In genomic region chr18:72692086-72692485, GRCh38 we compare ENCODE assay signal across 13 cellular contexts.
A peak's percentile ranks its signal among the peaks of the same experiment; 100 is the strongest.
DNase-seq lines count a peak whose midpoint lies in the region; ATAC-seq lines count a peak whose summit lies in the region.
"Had no signal": no experiment of that assay in that cellular context is flagged by ENCODE, and none has a peak within 500 bp of the region (broad histone marks: within the 10 kb centered on the region; RNA-seq: fewer than 3 reads in every experiment).

No MANE protein-coding gene starts in this region.

- peak; percentile 76 for DNase-seq in NCI-H1105 (lab: John Stamatoyannopoulos, UW)
- DNase-seq in SHP77 (lab: John Stamatoyannopoulos, UW) = peak; percentile 65 to 79
- DNase-seq in iPS-NIHi11 (ENCODE audit: low spot score) = peak; percentile 68
- no peak for DNase-seq in GM19240 (ENCODE audit: insufficient read length, low spot score)
- DNase-seq in NCI-H187 treated with DMSO at 0.1 percent for 48 hours (lab: John Stamatoyannopoulos, UW) = no peak
- DNase-seq: activated CD4-positive, alpha-beta memory T cell treated with anti-CD3 and anti-CD28 coated beads, Interleukin-2, amount 10 ng/mL, durations not matched to agents 7 days and 5 days; DMS79; effector CD4-positive, alpha-beta T cell; stimulated activated CD4-positive, alpha-beta T cell treated with anti-CD3 and anti-CD28 coated beads, Interleukin-4, amount 100 ng/mL, for 1 hour; substantia nigra had no signal

- no peaks in the 10 kb centered on the region for H3K36me3 ChIP-seq in subcutaneous abdominal adipose tissue (ENCODE audit: control insufficient read depth in 5 of 5, insufficient read depth in 5 of 5, low read length in 5 of 5)

- H3K4me3 ChIP-seq in subcutaneous abdominal adipose tissue (ENCODE audit: low read depth in 1 of 5, low read length in 5 of 5) = peak overlapping the region in 3 of 5 donors; percentile 39 to 45 (median 41)

- no peaks in the 10 kb centered on the region for H3K27me3 ChIP-seq in subcutaneous abdominal adipose tissue (ENCODE audit: control insufficient read depth in 5 of 5, insufficient read depth in 4 of 5, low read length in 5 of 5)

- H3K9me3 ChIP-seq in subcutaneous abdominal adipose tissue (ENCODE audit: control insufficient read depth in 5 of 5, low read length in 5 of 5) = no peaks in the 10 kb centered on the region

- no peak for ATAC-seq in GM21390 (IDR thresholded peaks at IDR 0.05; ENCODE audit: unreplicated experiment)
- no peak for ATAC-seq in GM19395 (IDR thresholded peaks at IDR 0.05; ENCODE audit: unreplicated experiment)

- H3K4me1 ChIP-seq in subcutaneous abdominal adipose tissue (ENCODE audit: control insufficient read depth in 5 of 5, insufficient read depth in 5 of 5, low read length in 5 of 5) = peaks cover 0 to 10% (median 7%) of the 10 kb centered on the region in 5 donors

- no peak overlapping the region for H3K27ac ChIP-seq in subcutaneous abdominal adipose tissue (ENCODE audit: low read depth, low read length)

- H3K9ac ChIP-seq in subcutaneous abdominal adipose tissue (ENCODE audit: low read length in 5 of 5) = no peak overlapping the region

Comparison
In these comparisons a context has a peak if more than half of its experiments do, and no peak if none do; other contexts are left out.
1. DNase-seq: peak in NCI-H1105 (single experiment), SHP77 (2 of 2) and iPS-NIHi11 (single experiment); none in GM19240 (single experiment) and NCI-H187 treated with DMSO at 0.1 percent for 48 hours (single experiment).